In the genomic region with DNA sequence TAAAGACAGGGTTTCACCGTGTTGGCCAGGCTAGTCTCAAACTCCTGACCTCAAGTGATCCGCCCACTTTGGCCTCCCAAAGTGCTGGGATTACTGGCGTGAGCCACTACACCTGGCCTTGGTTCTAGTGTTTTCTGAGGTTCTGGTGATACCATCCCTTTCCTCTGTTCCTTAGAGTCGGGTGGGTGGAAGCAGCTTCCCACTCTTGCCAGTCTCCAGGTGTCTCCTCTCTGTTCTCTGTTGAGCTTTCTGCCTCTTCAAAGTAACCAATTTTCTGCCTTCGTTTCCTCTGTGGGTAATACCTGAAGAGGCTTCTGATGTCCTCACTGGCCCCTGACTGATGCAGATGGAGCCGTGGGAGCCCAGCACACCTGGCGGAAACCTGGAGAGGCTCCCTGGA, we compare ENCODE assay signal across 41 cellular contexts. TPM values are rescaled to one million over a fixed set of nuclear protein-coding genes. Genes with fewer than 3 reads are reported as not detected.
"Had no signal": no experiment of that assay in that cellular context is flagged by ENCODE, and none has a peak within 500 bp of the region (broad histone marks: within the 10 kb centered on the region; RNA-seq: fewer than 3 reads in every experiment).

No MANE protein-coding gene starts in this region.

- H3K9me3 ChIP-seq: adrenal gland, ascending aorta, body of pancreas, breast epithelium had no signal

- H3K27me3 ChIP-seq: ascending aorta, body of pancreas had no signal

- H3K27ac Mint-ChIP-seq: activated naive CD4-positive, alpha-beta T cell treated with anti-CD3 and anti-CD28 coated beads for 36 hours; activated naive CD4-positive, alpha-beta T cell treated with anti-CD3 and anti-CD28 coated beads, Interleukin-2, amount 10 ng/mL, durations not matched to agents 7 days and 5 days; activated naive CD4-positive, alpha-beta T cell treated with anti-CD3 and anti-CD28 coated beads, Interleukin-2, amount 50 U/mL, for 24 hours; activated naive CD4-positive, alpha-beta T cell treated with anti-CD3 and anti-CD28 coated beads, Interleukin-2, amount 50 U/mL, for 72 hours; activated naive CD8-positive, alpha-beta T cell; activated naive CD8-positive, alpha-beta T cell treated with anti-CD3 and anti-CD28 coated beads for 36 hours; activated naive CD8-positive, alpha-beta T cell treated with anti-CD3 and anti-CD28 coated beads, Interleukin-2, amount 10 ng/mL, durations not matched to agents 7 days and 5 days; activated naive CD8-positive, alpha-beta T cell treated with anti-CD3 and anti-CD28 coated beads, Interleukin-2, amount 50 U/mL, for 24 hours; activated T-cell treated with anti-CD3 and anti-CD28 coated beads, Interleukin-2, amount 50 U/mL, for 24 hours; activated T-cell treated with anti-CD3 and anti-CD28 coated beads, Interleukin-2, amount 50 U/mL, for 72 hours; activated T-helper 1 cell treated with anti-CD3 and anti-CD28 coated beads, Interleukin-12 subunit alpha, Interleukin-12 subunit beta, Interleukin-2, Interleukin-4 antibody, amounts not matched to agents 30 ng/mL and 10 ng/mL and 1 ng/mL, durations not matched to agents 14 hours and 24 hours and 36 hours; activated T-helper 17 cell treated with anti-CD3 and anti-CD28 coated beads, Interleukin-2, amount 50 U/mL, for 72 hours; activated T-helper 2 cell treated with anti-CD3 and anti-CD28 coated beads, Interferon-gamma antibody, Interleukin-2, Interleukin-4, amounts not matched to agents 10 μg/mL and 5 μg/mL and 100 μg/mL, durations not matched to agents 14 hours and 24 hours and 36 hours; brain had no signal

- H3K27ac ChIP-seq: adrenal gland, ascending aorta, body of pancreas, brain microvascular endothelial cell, breast epithelium, cardiac muscle cell had no signal

- H3K36me3 Mint-ChIP-seq: activated naive CD4-positive, alpha-beta T cell treated with anti-CD3 and anti-CD28 coated beads, Interleukin-2, amount 10 ng/mL, durations not matched to agents 7 days and 5 days; activated naive CD4-positive, alpha-beta T cell treated with anti-CD3 and anti-CD28 coated beads, Interleukin-2, amount 50 U/mL, for 24 hours; activated naive CD8-positive, alpha-beta T cell; activated naive CD8-positive, alpha-beta T cell treated with anti-CD3 and anti-CD28 coated beads for 36 hours; activated naive CD8-positive, alpha-beta T cell treated with anti-CD3 and anti-CD28 coated beads, Interleukin-2, amount 10 ng/mL, durations not matched to agents 7 days and 5 days; brain had no signal

- DNase-seq: activated effector memory CD4-positive, alpha-beta T cell treated with anti-CD3 and anti-CD28 coated beads, Interleukin-2, amount 50 U/mL, for 16 hours; activated effector memory CD4-positive, alpha-beta T cell treated with Interleukin-2 at 50 U/mL for 16 hours; activated gamma-delta T cell; activated gamma-delta T cell treated with Interleukin-2 at 50 U/mL for 16 hours; activated naive CD4-positive, alpha-beta T cell; activated naive CD4-positive, alpha-beta T cell treated with anti-CD3 and anti-CD28 coated beads for 36 hours; activated naive CD4-positive, alpha-beta T cell treated with anti-CD3 and anti-CD28 coated beads, Interleukin-2, amount 10 ng/mL, durations not matched to agents 7 days and 5 days; activated naive CD4-positive, alpha-beta T cell treated with anti-CD3 and anti-CD28 coated beads, Interleukin-2, amount 50 U/mL, for 16 hours; activated naive CD4-positive, alpha-beta T cell treated with Interleukin-2 at 50 U/mL for 16 hours; activated naive CD8-positive, alpha-beta T cell treated with anti-CD3 and anti-CD28 coated beads for 36 hours; activated naive CD8-positive, alpha-beta T cell treated with anti-CD3 and anti-CD28 coated beads, Interleukin-2, amount 10 ng/mL, durations not matched to agents 7 days and 5 days; activated naive CD8-positive, alpha-beta T cell treated with anti-CD3 and anti-CD28 coated beads, Interleukin-2, amount 50 U/mL, for 24 hours; activated T-cell treated with anti-CD3 and anti-CD28 coated beads, Interleukin-2, amount 50 U/mL, for 1 hour; activated T-cell treated with anti-CD3 and anti-CD28 coated beads, Interleukin-2, amount 50 U/mL, for 24 hours; activated T-cell treated with anti-CD3 and anti-CD28 coated beads, Interleukin-2, amount 50 U/mL, for 4 hours; activated T-cell treated with anti-CD3 and anti-CD28 coated beads, Interleukin-2, amount 50 U/mL, for 48 hours; activated T-cell treated with anti-CD3 and anti-CD28 coated beads, Interleukin-2, amount 50 U/mL, for 72 hours; adrenal gland; amniotic stem cell; amygdala; anterior cingulate cortex; aorta; body of pancreas; brain microvascular endothelial cell; central memory CD4-positive, alpha-beta T cell; cerebellar nuclear complex had no signal

- H3K4me1 Mint-ChIP-seq: activated naive CD4-positive, alpha-beta T cell treated with anti-CD3 and anti-CD28 coated beads, Interleukin-2, amount 10 ng/mL, durations not matched to agents 7 days and 5 days; activated naive CD4-positive, alpha-beta T cell treated with anti-CD3 and anti-CD28 coated beads, Interleukin-2, amount 50 U/mL, for 24 hours; activated naive CD8-positive, alpha-beta T cell treated with anti-CD3 and anti-CD28 coated beads for 36 hours; activated naive CD8-positive, alpha-beta T cell treated with anti-CD3 and anti-CD28 coated beads, Interleukin-2, amount 10 ng/mL, durations not matched to agents 7 days and 5 days; activated naive CD8-positive, alpha-beta T cell treated with anti-CD3 and anti-CD28 coated beads, Interleukin-2, amount 50 U/mL, for 24 hours; activated T-helper 17 cell treated with anti-CD3 and anti-CD28 coated beads, Interleukin-2, amount 50 U/mL, for 72 hours; central memory CD8-positive, alpha-beta T cell had no signal

- H3K4me3 ChIP-seq: adrenal gland, ascending aorta, body of pancreas, breast epithelium, cardiac muscle cell had no signal

- H3K4me1 ChIP-seq: adrenal gland, ascending aorta, body of pancreas, breast epithelium had no signal

- H3K36me3 ChIP-seq: adrenal gland, ascending aorta, brain microvascular endothelial cell, breast epithelium, cardiac muscle cell had no signal

- FAIRE-seq: astrocyte, bronchial epithelial cell had no signal

- H3K9me3 Mint-ChIP-seq: activated naive CD4-positive, alpha-beta T cell treated with anti-CD3 and anti-CD28 coated beads for 36 hours; activated naive CD4-positive, alpha-beta T cell treated with anti-CD3 and anti-CD28 coated beads, Interleukin-2, amount 10 ng/mL, durations not matched to agents 7 days and 5 days; activated naive CD4-positive, alpha-beta T cell treated with anti-CD3 and anti-CD28 coated beads, Interleukin-2, amount 50 U/mL, for 24 hours; activated naive CD4-positive, alpha-beta T cell treated with anti-CD3 and anti-CD28 coated beads, Interleukin-2, amount 50 U/mL, for 72 hours; activated naive CD8-positive, alpha-beta T cell treated with anti-CD3 and anti-CD28 coated beads for 36 hours; activated naive CD8-positive, alpha-beta T cell treated with anti-CD3 and anti-CD28 coated beads, Interleukin-2, amount 10 ng/mL, durations not matched to agents 7 days and 5 days; activated naive CD8-positive, alpha-beta T cell treated with anti-CD3 and anti-CD28 coated beads, Interleukin-2, amount 50 U/mL, for 24 hours; activated T-cell treated with anti-CD3 and anti-CD28 coated beads, Interleukin-2, amount 50 U/mL, for 24 hours; activated T-cell treated with anti-CD3 and anti-CD28 coated beads, Interleukin-2, amount 50 U/mL, for 4 hours; activated T-helper 1 cell treated with anti-CD3 and anti-CD28 coated beads, Interleukin-12 subunit alpha, Interleukin-12 subunit beta, Interleukin-2, Interleukin-4 antibody, amounts not matched to agents 30 ng/mL and 10 ng/mL and 1 ng/mL, durations not matched to agents 14 hours and 24 hours and 36 hours; activated T-helper 17 cell treated with anti-CD3 and anti-CD28 coated beads, Interleukin-2, amount 50 U/mL, for 72 hours; activated T-helper 2 cell treated with anti-CD3 and anti-CD28 coated beads, Interferon-gamma antibody, Interleukin-2, Interleukin-4, amounts not matched to agents 10 μg/mL and 5 μg/mL and 100 μg/mL, durations not matched to agents 14 hours and 24 hours and 36 hours; central memory CD8-positive, alpha-beta T cell had no signal

- ATAC-seq: activated naive CD4-positive, alpha-beta T cell treated with anti-CD3 and anti-CD28 coated beads, Interleukin-2, amount 50 U/mL, for 72 hours; activated naive CD8-positive, alpha-beta T cell treated with anti-CD3 and anti-CD28 coated beads, Interleukin-2, amount 50 U/mL, for 24 hours; activated T-cell treated with anti-CD3 and anti-CD28 coated beads, Interleukin-2, amount 50 U/mL, for 4 hours; activated T-cell treated with anti-CD3 and anti-CD28 coated beads, Interleukin-2, amount 50 U/mL, for 72 hours; activated T-helper 17 cell treated with anti-CD3 and anti-CD28 coated beads, Interleukin-2, amount 50 U/mL, for 72 hours; body of pancreas had no signal

- H3K4me3 Mint-ChIP-seq: activated naive CD4-positive, alpha-beta T cell treated with anti-CD3 and anti-CD28 coated beads for 36 hours; activated naive CD4-positive, alpha-beta T cell treated with anti-CD3 and anti-CD28 coated beads, Interleukin-2, amount 10 ng/mL, durations not matched to agents 7 days and 5 days; activated naive CD4-positive, alpha-beta T cell treated with anti-CD3 and anti-CD28 coated beads, Interleukin-2, amount 50 U/mL, for 24 hours; activated naive CD8-positive, alpha-beta T cell; activated naive CD8-positive, alpha-beta T cell treated with anti-CD3 and anti-CD28 coated beads for 36 hours; activated naive CD8-positive, alpha-beta T cell treated with anti-CD3 and anti-CD28 coated beads, Interleukin-2, amount 10 ng/mL, durations not matched to agents 7 days and 5 days; activated naive CD8-positive, alpha-beta T cell treated with anti-CD3 and anti-CD28 coated beads, Interleukin-2, amount 50 U/mL, for 24 hours; activated T-cell treated with anti-CD3 and anti-CD28 coated beads, Interleukin-2, amount 50 U/mL, for 24 hours; activated T-cell treated with anti-CD3 and anti-CD28 coated beads, Interleukin-2, amount 50 U/mL, for 4 hours; activated T-cell treated with anti-CD3 and anti-CD28 coated beads, Interleukin-2, amount 50 U/mL, for 72 hours; activated T-helper 1 cell treated with anti-CD3 and anti-CD28 coated beads, Interleukin-12 subunit alpha, Interleukin-12 subunit beta, Interleukin-2, Interleukin-4 antibody, amounts not matched to agents 30 ng/mL and 10 ng/mL and 1 ng/mL, durations not matched to agents 14 hours and 24 hours and 36 hours; activated T-helper 17 cell treated with anti-CD3 and anti-CD28 coated beads, Interleukin-2, amount 50 U/mL, for 72 hours; brain; central memory CD8-positive, alpha-beta T cell had no signal

RNA-seq across cellular contexts. Expression of gene LHX5, which starts 53.4 kb away (rescaled TPM):
- total RNA-seq: activated naive CD4-positive, alpha-beta T cell treated with anti-CD3 and anti-CD28 coated beads for 36 hours; activated naive CD4-positive, alpha-beta T cell treated with anti-CD3 and anti-CD28 coated beads, Interleukin-2, amount 50 U/mL, for 72 hours; activated naive CD8-positive, alpha-beta T cell treated with anti-CD3 and anti-CD28 coated beads for 36 hours; activated naive CD8-positive, alpha-beta T cell treated with anti-CD3 and anti-CD28 coated beads, Interleukin-2, amount 10 ng/mL, durations not matched to agents 7 days and 5 days; activated T-cell treated with anti-CD3 and anti-CD28 coated beads, Interleukin-2, amount 50 U/mL, for 4 hours; activated T-helper 1 cell treated with anti-CD3 and anti-CD28 coated beads, Interleukin-12 subunit alpha, Interleukin-12 subunit beta, Interleukin-2, Interleukin-4 antibody, amounts not matched to agents 30 ng/mL and 10 ng/mL and 1 ng/mL, durations not matched to agents 14 hours and 24 hours and 36 hours; activated T-helper 17 cell treated with anti-CD3 and anti-CD28 coated beads, Interleukin-2, amount 50 U/mL, for 72 hours; activated T-helper 2 cell treated with anti-CD3 and anti-CD28 coated beads, Interferon-gamma antibody, Interleukin-2, Interleukin-4, amounts not matched to agents 10 μg/mL and 5 μg/mL and 100 μg/mL, durations not matched to agents 14 hours and 24 hours and 36 hours; adrenal gland; aorta; ascending aorta; body of pancreas; breast epithelium; cardiac muscle cell; cardiac septum; chondrocyte had no signal
- polyA plus RNA-seq: adrenal gland, aorta, cardiac muscle cell had no signal
